19 cellular contexts compared by ENCODE assay signal in the genomic region with DNA sequence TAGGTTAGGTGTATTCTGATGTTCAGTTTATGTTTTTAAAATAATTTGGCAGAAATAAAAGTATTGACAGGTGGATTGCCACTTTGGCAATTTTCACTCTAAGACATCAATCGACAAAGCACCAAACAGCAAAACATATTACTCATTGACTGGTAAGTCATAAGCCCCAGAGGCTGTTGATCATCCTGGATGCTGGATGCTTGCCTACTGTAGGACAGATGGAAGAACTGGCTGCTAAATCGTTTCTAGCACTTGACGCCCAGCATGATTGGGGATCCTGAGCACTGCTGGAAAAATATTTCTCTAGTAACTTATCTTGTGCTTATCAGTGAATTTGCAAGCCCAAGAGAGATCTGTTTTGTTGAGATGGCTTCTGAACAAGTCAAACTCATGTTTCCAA.
A peak's percentile ranks its signal among the peaks of the same experiment; 100 is the strongest.
DNase-seq lines count a peak whose midpoint lies in the region; ATAC-seq, FAIRE-seq and TF ChIP-seq lines count a peak whose summit lies in the region.
"Had no signal": no experiment of that assay in that cellular context is flagged by ENCODE, and none has a peak within 500 bp of the region (broad histone marks: within the 10 kb centered on the region; RNA-seq: fewer than 3 reads in every experiment).

No MANE protein-coding gene starts in this region.

- H3K4me1 ChIP-seq in breast epithelium (no peaks in the 10 kb centered on the region), mammary epithelial cell (ENCODE audit: insufficient read depth, low read length) (no peaks in the 10 kb centered on the region), keratinocyte (ENCODE audit: control insufficient read depth, extremely low read depth, insufficient read depth, low read length) (no peaks in the 10 kb centered on the region), adrenal gland (replicated peaks in 1 of 2) (no peaks in the 10 kb centered on the region)
- H3K4me1 ChIP-seq: BLaER1 treated with 17β-estradiol and CSF1 and Interleukin-3, amounts not matched to agents 10 nM and 100 nM had no signal

- dilution Hi-C loops in mammary epithelial cell (cut with HindIII; ENCODE audit: low sequenced_read_pairs) (no loop called here), keratinocyte (cut with MboI; ENCODE audit: extremely low pct_ligation_motif_present, low sequenced_read_pairs) (no loop called here)

- H3K27ac Mint-ChIP-seq in MCF 10A (ENCODE audit: low read depth, unreplicated experiment): no peak overlapping the region
- no peak overlapping the region for H3K27ac Mint-ChIP-seq in stimulated activated effector memory CD8-positive, alpha-beta T cell treated with anti-CD3 and anti-CD28 coated beads, Interleukin-12 subunit alpha, Interleukin-12 subunit beta, amount 100 ng/mL, for 72 hours

- H3K36me3 Mint-ChIP-seq in MCF 10A (ENCODE audit: insufficient read depth, unreplicated experiment): no peaks in the 10 kb centered on the region
- no peaks in the 10 kb centered on the region for H3K36me3 Mint-ChIP-seq in stimulated activated effector memory CD8-positive, alpha-beta T cell treated with anti-CD3 and anti-CD28 coated beads, Interleukin-12 subunit alpha, Interleukin-12 subunit beta, amount 100 ng/mL, for 72 hours

- no peaks in the 10 kb centered on the region for H3K27me3 Mint-ChIP-seq in MCF 10A (ENCODE audit: insufficient read depth, unreplicated experiment)

- H3K36me3 ChIP-seq in breast epithelium: no peaks in the 10 kb centered on the region
- no peaks in the 10 kb centered on the region for H3K36me3 ChIP-seq in mammary epithelial cell (ENCODE audit: insufficient read depth, low read length)
- no peaks in the 10 kb centered on the region for H3K36me3 ChIP-seq in keratinocyte (ENCODE audit: control insufficient read depth in 2 of 2, extremely low read depth in 1 of 2, insufficient read depth in 2 of 2, low read length in 2 of 2)
- no peaks in the 10 kb centered on the region for H3K36me3 ChIP-seq in adrenal gland (replicated peaks in 1 of 2)
- H3K36me3 ChIP-seq: BLaER1 treated with 17β-estradiol and CSF1 and Interleukin-3, amounts not matched to agents 10 nM and 100 nM had no signal

- peak; percentile 39 for FAIRE-seq in keratinocyte (lab: Jason Lieb, UNC)
- FAIRE-seq: H54, HepG2 had no signal

- 44% methylated on average over 3 of the region's 3 CpGs for WGBS in mammary epithelial cell (ENCODE audit: low coverage, missing lambda C conversion rate)
- whole genome bisulfite sequencing in adrenal gland, 4 donors: 64 to 83% (median 80%) methylated on average over 3 of the region's 3 CpGs

- H3K9me3 ChIP-seq in breast epithelium: no peaks in the 10 kb centered on the region
- H3K9me3 ChIP-seq in mammary epithelial cell (replicated peaks; ENCODE audit: insufficient read depth, low read length): no peaks in the 10 kb centered on the region
- no peaks in the 10 kb centered on the region for H3K9me3 ChIP-seq in keratinocyte (ENCODE audit: control insufficient read depth, low read depth, low read length)
- H3K9me3 ChIP-seq in adrenal gland (replicated peaks in 1 of 3): no peaks in the 10 kb centered on the region
- H3K9me3 ChIP-seq: BLaER1 treated with 17β-estradiol and CSF1 and Interleukin-3, amounts not matched to agents 10 nM and 100 nM had no signal

- no peaks in the 10 kb centered on the region for H3K4me1 Mint-ChIP-seq in MCF 10A (ENCODE audit: insufficient read depth, unreplicated experiment)
- no peaks in the 10 kb centered on the region for H3K4me1 Mint-ChIP-seq in stimulated activated effector memory CD8-positive, alpha-beta T cell treated with anti-CD3 and anti-CD28 coated beads, Interleukin-12 subunit alpha, Interleukin-12 subunit beta, amount 100 ng/mL, for 72 hours

- no peak overlapping the region for H3K9ac ChIP-seq in mammary epithelial cell (ENCODE audit: insufficient read depth, low read length)
- H3K9ac ChIP-seq in keratinocyte (ENCODE audit: control insufficient read depth, extremely low read depth, insufficient read depth, low read length): no peak overlapping the region
- H3K9ac ChIP-seq: BLaER1 treated with 17β-estradiol and CSF1 and Interleukin-3, amounts not matched to agents 10 nM and 100 nM had no signal

- no peak overlapping the region for H2AFZ ChIP-seq in mammary epithelial cell (ENCODE audit: low read depth, low read length)
- H2AFZ ChIP-seq in keratinocyte (ENCODE audit: control insufficient read depth, low read length): no peak overlapping the region
- H2AFZ ChIP-seq: PC-9 had no signal

- in situ Hi-C loops in mammary epithelial cell (cut with MboI; ENCODE audit: low sequenced_read_pairs in 2 of 2): no loop called here

- TF ChIP-seq CTCF in MCF 10A (IDR thresholded peaks at IDR 0.05; ENCODE audit: unreplicated experiment) (no peak), breast epithelium (IDR thresholded peaks at IDR 0.05) (no peak), mammary epithelial cell (conservative IDR thresholded peaks at IDR 0.05 in 1 of 2, IDR thresholded peaks at IDR 0.05 in 1 of 2; ENCODE audit: extremely low read depth in 1 of 2, insufficient read depth in 1 of 2, low read depth in 1 of 2, low read length in 2 of 2) (no peak), keratinocyte (optimal IDR thresholded peaks at IDR 0.05 in 1 of 3, IDR thresholded peaks at IDR 0.05 in 1 of 3, conservative IDR thresholded peaks at IDR 0.05 in 1 of 3; ENCODE audit: extremely low read depth in 1 of 3, insufficient read depth in 2 of 3, low read length in 3 of 3) (no peak), adrenal gland (IDR thresholded peaks at IDR 0.05) (no peak)

- H3K4me3 ChIP-seq in breast epithelium: no peak overlapping the region
- H3K4me3 ChIP-seq in mammary epithelial cell (replicated peaks in 1 of 3; ENCODE audit: insufficient read depth in 1 of 3, low read depth in 2 of 3, low read length in 3 of 3): no peak overlapping the region
- no peak overlapping the region for H3K4me3 ChIP-seq in keratinocyte (ENCODE audit: control insufficient read depth in 2 of 3, extremely low read depth in 1 of 3, insufficient read depth in 2 of 3, low read depth in 1 of 3, low read length in 3 of 3)
- H3K4me3 ChIP-seq in adrenal gland: no peak overlapping the region
- H3K4me3 ChIP-seq: BLaER1 treated with 17β-estradiol and CSF1 and Interleukin-3, amounts not matched to agents 10 nM and 100 nM; PC-9 had no signal

- CTCF ChIA-PET in MCF 10A (lab: Yijun Ruan, JAX): interaction anchor here (0.7 kb wide), 1 partner anchor 927 kb away, joined by 3 read pairs; no protein-coding TSS in a partner anchor
- CTCF ChIA-PET in mammary epithelial cell (lab: Charles Lee; ENCODE audit: low non-redundant PET): no interaction called here

- H3K9me1 ChIP-seq in keratinocyte (ENCODE audit: control insufficient read depth, extremely low read depth, insufficient read depth, low read length): no peaks in the 10 kb centered on the region

- POLR2A ChIA-PET in MCF 10A (lab: Yijun Ruan, JAX): no interaction called here

- intact Hi-C loops in MCF 10A (cut with micrococcal nuclease): no loop called here
- intact Hi-C loops in breast epithelium (cut with DNase I; ENCODE audit: low total_unique reads): no loop called here
- intact Hi-C loops in mammary epithelial cell (cut with micrococcal nuclease): no loop called here
- intact Hi-C loops in adrenal gland (cut with DNase I): no loop called here

- no peak overlapping the region for H3K27ac ChIP-seq in breast epithelium
- H3K27ac ChIP-seq in mammary epithelial cell (ENCODE audit: insufficient read depth, low read depth, low read length): no peak overlapping the region
- H3K27ac ChIP-seq in keratinocyte (ENCODE audit: control insufficient read depth, insufficient read depth, low read length): no peak overlapping the region
- H3K27ac ChIP-seq in adrenal gland: no peak overlapping the region
- H3K27ac ChIP-seq: BLaER1 treated with 17β-estradiol and CSF1 and Interleukin-3, amounts not matched to agents 10 nM and 100 nM; PC-9 had no signal

- TF ChIP-seq POLR2A in breast epithelium (IDR thresholded peaks at IDR 0.05) (no peak), adrenal gland (IDR thresholded peaks at IDR 0.05) (no peak)

- no peaks in the 10 kb centered on the region for H4K20me1 ChIP-seq in mammary epithelial cell (ENCODE audit: insufficient read depth, low read length)
- H4K20me1 ChIP-seq in keratinocyte (ENCODE audit: control insufficient read depth, extremely low read depth, insufficient read depth, low read length): no peaks in the 10 kb centered on the region
- H4K20me1 ChIP-seq: BLaER1 treated with 17β-estradiol and CSF1 and Interleukin-3, amounts not matched to agents 10 nM and 100 nM had no signal

- H3K9me3 Mint-ChIP-seq in MCF 10A (ENCODE audit: unreplicated experiment): no peaks in the 10 kb centered on the region
- H3K9me3 Mint-ChIP-seq in stimulated activated effector memory CD8-positive, alpha-beta T cell treated with anti-CD3 and anti-CD28 coated beads, Interleukin-12 subunit alpha, Interleukin-12 subunit beta, amount 100 ng/mL, for 72 hours: peaks cover 19% of the 10 kb centered on the region

- H3K27me3 ChIP-seq in breast epithelium (no peaks in the 10 kb centered on the region), mammary epithelial cell (ENCODE audit: insufficient read depth, low read length) (no peaks in the 10 kb centered on the region), keratinocyte (ENCODE audit: control insufficient read depth, extremely low read depth, insufficient read depth, low read length) (no peaks in the 10 kb centered on the region), adrenal gland (no peaks in the 10 kb centered on the region)
- H3K27me3 ChIP-seq: BLaER1 treated with 17β-estradiol and CSF1 and Interleukin-3, amounts not matched to agents 10 nM and 100 nM had no signal

- H3K4me2 ChIP-seq in mammary epithelial cell (ENCODE audit: insufficient read depth, low read depth, low read length): no peak overlapping the region
- H3K4me2 ChIP-seq in keratinocyte (ENCODE audit: control insufficient read depth, extremely low read depth, insufficient read depth, low read depth, low read length): no peak overlapping the region
- H3K4me2 ChIP-seq: BLaER1 treated with 17β-estradiol and CSF1 and Interleukin-3, amounts not matched to agents 10 nM and 100 nM; PC-9 had no signal

- no peak for ATAC-seq in GM18511 (IDR thresholded peaks at IDR 0.05; ENCODE audit: unreplicated experiment)
- no peak for ATAC-seq in stimulated activated effector memory CD8-positive, alpha-beta T cell treated with anti-CD3 and anti-CD28 coated beads, Interleukin-12 subunit alpha, Interleukin-12 subunit beta, amount 100 ng/mL, for 72 hours
- ATAC-seq in HG03095 (IDR thresholded peaks at IDR 0.05; ENCODE audit: unreplicated experiment): no peak
- ATAC-seq: HepG2 had no signal

- BruUV-seq in MCF 10A (replicated peaks; lab: Mats Ljungman, UMichigan) (no TSS peak), mammary epithelial cell (replicated peaks; lab: Mats Ljungman, UMichigan) (no TSS peak)

- peak; percentile 6 for DNase-seq in MCF 10A (ENCODE audit: unreplicated experiment)
- no peak for DNase-seq in breast epithelium (ENCODE audit: low spot score in 2 of 2)
- peak; percentile 5 for DNase-seq in mammary epithelial cell
- no peak for DNase-seq in keratinocyte (ENCODE audit: low read depth, low spot score)
- DNase-seq in adrenal gland: no peak
- no peak for DNase-seq in stimulated activated effector memory CD8-positive, alpha-beta T cell treated with anti-CD3 and anti-CD28 coated beads, Interleukin-12 subunit alpha, Interleukin-12 subunit beta, amount 100 ng/mL, for 72 hours (ENCODE audit: low spot score in 2 of 2)
- DNase-seq: 8988T, DMS153, KG1, NCI-H1048, NCI-H1436 treated with DMSO at 0.1 percent for 48 hours, NCI-H345, NCI-H748 treated with DMSO at 0.1 percent for 48 hours, PC-9 had no signal

- no peak overlapping the region for H3K4me3 Mint-ChIP-seq in MCF 10A (ENCODE audit: unreplicated experiment)
- H3K4me3 Mint-ChIP-seq in stimulated activated effector memory CD8-positive, alpha-beta T cell treated with anti-CD3 and anti-CD28 coated beads, Interleukin-12 subunit alpha, Interleukin-12 subunit beta, amount 100 ng/mL, for 72 hours: no peak overlapping the region

- H3K79me2 ChIP-seq in mammary epithelial cell (ENCODE audit: insufficient read depth, low read length) (no peaks in the 10 kb centered on the region), keratinocyte (ENCODE audit: control insufficient read depth, insufficient read depth, low read length) (no peaks in the 10 kb centered on the region)

Comparison
In these comparisons a context has a peak if more than half of its experiments do, and no peak if none do; other contexts are left out.
1. DNase-seq: peak in MCF 10A (single experiment) and mammary epithelial cell (single experiment); none in breast epithelium (0 of 2), keratinocyte (single experiment), adrenal gland (0 of 7) and stimulated activated effector memory CD8-positive, alpha-beta T cell treated with anti-CD3 and anti-CD28 coated beads, Interleukin-12 subunit alpha, Interleukin-12 subunit beta, amount 100 ng/mL, for 72 hours (0 of 2).